8 cellular contexts compared by ENCODE assay signal in the genomic region with DNA sequence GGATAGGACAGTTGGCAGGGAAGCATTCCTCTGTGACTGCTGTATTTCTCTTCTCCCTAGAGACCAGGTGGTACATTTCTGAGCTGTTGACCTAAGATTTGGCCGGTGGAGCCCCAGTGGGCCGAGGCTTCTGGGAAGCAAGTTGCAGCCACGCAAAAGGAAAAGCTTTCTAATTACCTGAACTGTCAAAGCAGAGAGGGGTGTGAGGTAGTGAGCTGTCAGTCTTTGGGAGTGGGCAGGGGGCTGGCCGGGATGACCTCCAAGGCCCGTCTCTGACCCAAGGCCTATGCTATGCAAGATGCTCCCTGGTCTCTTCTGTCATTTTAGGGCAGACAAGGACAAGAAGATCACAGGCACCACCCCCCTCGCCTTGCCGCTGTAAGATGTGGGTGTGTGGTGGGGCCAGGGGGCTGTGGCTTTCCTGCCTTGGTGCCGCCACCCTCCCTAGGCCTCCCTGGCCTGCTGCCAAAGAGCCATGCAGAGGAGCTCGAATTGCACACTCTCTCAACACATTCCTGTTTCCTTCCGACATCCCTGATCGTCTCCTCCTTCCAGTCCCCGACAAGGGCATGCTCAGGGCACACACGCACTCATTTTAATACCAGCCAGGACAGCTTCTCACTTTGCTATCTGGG. TPM values are rescaled to one million over a fixed set of nuclear protein-coding genes. Genes with fewer than 3 reads are reported as not detected.
DNase-seq lines count a peak whose midpoint lies in the region; ATAC-seq, FAIRE-seq and TF ChIP-seq lines count a peak whose summit lies in the region.

No MANE protein-coding gene starts in this region.

- H3F3A ChIP-seq in MM.1S (ENCODE audit: insufficient read depth, low read length): no peaks in the 10 kb centered on the region

- H3K4me1 ChIP-seq in ovary (ENCODE audit: insufficient read depth) (no peaks in the 10 kb centered on the region), MM.1S (ENCODE audit: low read length) (no peaks in the 10 kb centered on the region)

- no peaks in the 10 kb centered on the region for H3K27me3 ChIP-seq in ovary
- peaks cover 92% of the 10 kb centered on the region for H3K27me3 ChIP-seq in MM.1S (replicated peaks; ENCODE audit: insufficient read depth, low read length)

- DNase-seq in A172 (ENCODE audit: low spot score): peak; percentile 53
- DNase-seq in HEK293T (ENCODE audit: extremely low spot score): peak; percentile 57
- DNase-seq in T-helper 22 cell (ENCODE audit: low read depth): peak; percentile 34
- DNase-seq in ovary: peak in 3 of 5 donors; percentile 26 to 63 (median 33)
- DNase-seq in MM.1S: no peak
- DNase-seq in D721Med (ENCODE audit: insufficient read length, low spot score): no peak

- ATAC-seq in GM18498 (IDR thresholded peaks at IDR 0.05; ENCODE audit: unreplicated experiment): no peak

- FAIRE-seq in D721Med (lab: Jason Lieb, UNC): no peak

- H2AFZ ChIP-seq in MM.1S (ENCODE audit: low read length): no peak overlapping the region

- H3K4me3 ChIP-seq in ovary: no peak overlapping the region
- H3K4me3 ChIP-seq in MM.1S (ENCODE audit: low read length): no peak overlapping the region

- H3K36me3 ChIP-seq in ovary (no peaks in the 10 kb centered on the region), MM.1S (replicated peaks; ENCODE audit: insufficient read depth, low read length) (no peaks in the 10 kb centered on the region)

- H3K4me2 ChIP-seq in MM.1S (ENCODE audit: low read depth, low read length): no peak overlapping the region

- H3K9me2 ChIP-seq in MM.1S (replicated peaks; ENCODE audit: insufficient read depth, low read length): no peaks in the 10 kb centered on the region

- no peak for TF ChIP-seq CTCF in brain (conservative IDR thresholded peaks at IDR 0.05)
- TF ChIP-seq CTCF in ovary (IDR thresholded peaks at IDR 0.05): no peak
- TF ChIP-seq CTCF in MM.1S (IDR thresholded peaks at IDR 0.05; ENCODE audit: low read length): no peak
- no peak for TF ChIP-seq CTCF in D721Med (IDR thresholded peaks at IDR 0.05; ENCODE audit: insufficient read depth, missing control alignments)

- CTCF ChIA-PET in HEK293T (lab: Yijun Ruan, JAX): interaction anchor here (0.5 to 1.0 kb wide), 2 partner anchors 14 to 46 kb away, joined by 3 to 5 read pairs; no protein-coding TSS in a partner anchor

- H3K9me3 Mint-ChIP-seq in brain: peaks cover 0 to 7% (median 0%) of the 10 kb centered on the region in 5 experiments

- H3K4me3 Mint-ChIP-seq in brain: peak overlapping the region in 4 of 5 experiments; percentile 20 to 34 (median 25)

- no peaks in the 10 kb centered on the region for H4K20me1 ChIP-seq in MM.1S (ENCODE audit: insufficient read depth, low read length)

- H3K9me3 ChIP-seq in ovary: no peaks in the 10 kb centered on the region
- no peaks in the 10 kb centered on the region for H3K9me3 ChIP-seq in MM.1S (replicated peaks; ENCODE audit: insufficient read depth, low read length)

- H3K36me3 Mint-ChIP-seq in brain: no peaks in the 10 kb centered on the region

- no peak for TF ChIP-seq POLR2A in ovary (IDR thresholded peaks at IDR 0.05)

- 15 to 18% (median 16%) methylated on average over 13 of the region's 13 CpGs for whole genome bisulfite sequencing in ovary, 3 donors

- peaks cover 7% of the 10 kb centered on the region for H3K27me3 Mint-ChIP-seq in brain

- no peak for TF ChIP-seq EP300 in ovary (IDR thresholded peaks at IDR 0.05)

- H3K27ac ChIP-seq in ovary (no peak overlapping the region), MM.1S (ENCODE audit: low read length) (no peak overlapping the region)

- peaks cover 37% of the 10 kb centered on the region for H3K4me1 Mint-ChIP-seq in brain

- intact Hi-C loops in ovary (cut with DNase I): no loop called here

- peak overlapping the region in 4 of 5 experiments; percentile 4 to 89 (median 48) for H3K27ac Mint-ChIP-seq in brain

- H3K79me2 ChIP-seq in MM.1S (ENCODE audit: low read length): no peaks in the 10 kb centered on the region

- POLR2A ChIA-PET in HEK293T (lab: Yijun Ruan, JAX): interaction anchor here (0.9 to 1.0 kb wide), 3 partner anchors 13 to 20 kb away, joined by 3 to 4 read pairs (median 3); no protein-coding TSS in a partner anchor

- H3K9ac ChIP-seq in MM.1S (ENCODE audit: low read length): no peak overlapping the region

TF ChIP-seq in HEK293T, 16 proteins besides CTCF, POLR2A, EP300 and RAD21:
- no peak for TF ChIP-seq ZNF384 (IDR thresholded peaks at IDR 0.05)
- no peak for TF ChIP-seq NFRKB (IDR thresholded peaks at IDR 0.05)
- no peak for TF ChIP-seq FOXA1 (IDR thresholded peaks at IDR 0.05)
- no peak for TF ChIP-seq ELF4 (IDR thresholded peaks at IDR 0.05)
- no peak for TF ChIP-seq TARDBP (IDR thresholded peaks at IDR 0.05)
- no peak for TF ChIP-seq SUZ12 (IDR thresholded peaks at IDR 0.05)
- TF ChIP-seq CTBP1 (IDR thresholded peaks at IDR 0.05; ENCODE audit: borderline replicate concordance): no peak

RNA-seq across cellular contexts. Expression of gene PADI1, which starts 7.7 kb away (rescaled TPM):
- total RNA-seq in A172 (2014; rRNA removed; shearing (Covaris generic)): 1.7 and 3.5 TPM in 2 replicates
- polyA plus RNA-seq in brain (ENCODE audit: insufficient read depth, low read depth, low replicate concordance) (not detected), ovary (not detected)
- under 1 TPM in 1 of 7 donors, not detected in 6; 0.07 TPM for total RNA-seq in ovary

RNA-seq across cellular contexts. Expression of gene PADI3, which starts 36.3 kb away (rescaled TPM):
- total RNA-seq in A172 (2014; rRNA removed; shearing (Covaris generic)): 2.1 and 5.4 TPM in 2 replicates
- polyA plus RNA-seq in brain (ENCODE audit: insufficient read depth, low read depth, low replicate concordance): not detected
- total RNA-seq in ovary: not detected
- polyA plus RNA-seq in ovary: not detected

Comparison
In these comparisons a context has a peak if more than half of its experiments do, and no peak if none do; other contexts are left out.
1. DNase-seq: peak in A172 (single experiment), HEK293T (single experiment), T-helper 22 cell (single experiment) and ovary (3 of 5); none in MM.1S (single experiment) and D721Med (single experiment).